ENCODE assay signal across 8 cellular contexts in genomic region chrX:135295944-135296305, GRCh38. TPM values are rescaled to one million over a fixed set of nuclear protein-coding genes. Genes with fewer than 3 reads are reported as not detected.
A peak's percentile ranks its signal among the peaks of the same experiment; 100 is the strongest.
DNase-seq lines count a peak whose midpoint lies in the region; ATAC-seq and TF ChIP-seq lines count a peak whose summit lies in the region.

No MANE protein-coding gene starts in this region.

- peak overlapping the region; percentile 93 for H3K27ac Mint-ChIP-seq in activated T-cell treated with anti-CD3 and anti-CD28 coated beads, Interleukin-2, amount 50 U/mL, for 72 hours
- peak overlapping the region; percentile 89 for H3K27ac Mint-ChIP-seq in effector memory CD8-positive, alpha-beta T cell

- TF ChIP-seq EP300 in suprapubic skin (IDR thresholded peaks at IDR 0.05), result no peak

- peak overlapping the region; percentile 86 to 95 for H3K4me3 Mint-ChIP-seq in activated T-cell treated with anti-CD3 and anti-CD28 coated beads, Interleukin-2, amount 50 U/mL, for 72 hours
- peak overlapping the region; percentile 89 for H3K4me3 Mint-ChIP-seq in effector memory CD8-positive, alpha-beta T cell

- H3K4me1 ChIP-seq in suprapubic skin, result no peaks in the 10 kb centered on the region

- ATAC-seq in activated T-cell treated with anti-CD3 and anti-CD28 coated beads, Interleukin-2, amount 50 U/mL, for 72 hours (replicated peaks in 1 of 2), result peak; percentile 66
- ATAC-seq in HG03139 (IDR thresholded peaks at IDR 0.05; ENCODE audit: unreplicated experiment), result peak; percentile 46
- ATAC-seq in effector memory CD8-positive, alpha-beta T cell (replicated peaks), result peak; percentile 62

- H3K4me1 Mint-ChIP-seq in activated T-cell treated with anti-CD3 and anti-CD28 coated beads, Interleukin-2, amount 50 U/mL, for 72 hours (ENCODE audit: low read depth), result no peaks in the 10 kb centered on the region
- peaks cover 7 to 11% of the 10 kb centered on the region in 2 donors for H3K4me1 Mint-ChIP-seq in effector memory CD8-positive, alpha-beta T cell (ENCODE audit: low read depth in 2 of 2)

- H3K27ac ChIP-seq in suprapubic skin, result no peak overlapping the region

- DNase-seq in activated T-cell treated with anti-CD3 and anti-CD28 coated beads, Interleukin-2, amount 50 U/mL, for 72 hours, result no peak
- no peak for DNase-seq in activated T-cell treated with anti-CD3 and anti-CD28 coated beads, Interleukin-2, amount 50 U/mL, for 48 hours
- no peak for DNase-seq in effector memory CD8-positive, alpha-beta T cell
- no peak for DNase-seq in suprapubic skin (ENCODE audit: low spot score in 2 of 2)
- DNase-seq in NCI-H1092 (lab: John Stamatoyannopoulos, UW), result no peak
- no peak for DNase-seq in NCI-H345 treated with DMSO at 0.1 percent for 48 hours (lab: John Stamatoyannopoulos, UW; ENCODE audit: unreplicated experiment)
- no peak for DNase-seq in stimulated activated naive CD4-positive, alpha-beta T cell (lab: John Stamatoyannopoulos, UW)

- H3K9me3 Mint-ChIP-seq in activated T-cell treated with anti-CD3 and anti-CD28 coated beads, Interleukin-2, amount 50 U/mL, for 72 hours, result peaks cover 0 to 1% of the 10 kb centered on the region in 2 donors
- H3K9me3 Mint-ChIP-seq in effector memory CD8-positive, alpha-beta T cell, result no peaks in the 10 kb centered on the region

- 39% methylated on average over 10 of the region's 10 CpGs for WGBS in suprapubic skin

- H3K27me3 ChIP-seq in suprapubic skin, result no peaks in the 10 kb centered on the region

- peaks cover 9% of the 10 kb centered on the region for H3K36me3 ChIP-seq in suprapubic skin

- peaks cover 10 to 11% of the 10 kb centered on the region in 2 donors for H3K36me3 Mint-ChIP-seq in activated T-cell treated with anti-CD3 and anti-CD28 coated beads, Interleukin-2, amount 50 U/mL, for 72 hours (ENCODE audit: insufficient read depth in 2 of 2)
- H3K36me3 Mint-ChIP-seq in effector memory CD8-positive, alpha-beta T cell (ENCODE audit: insufficient read depth), result peaks cover 9% of the 10 kb centered on the region

- TF ChIP-seq CTCF in suprapubic skin (IDR thresholded peaks at IDR 0.05), result no peak

- H3K27me3 Mint-ChIP-seq in activated T-cell treated with anti-CD3 and anti-CD28 coated beads, Interleukin-2, amount 50 U/mL, for 72 hours (ENCODE audit: low read depth), result peaks cover 8% of the 10 kb centered on the region
- no peaks in the 10 kb centered on the region for H3K27me3 Mint-ChIP-seq in effector memory CD8-positive, alpha-beta T cell

- TF ChIP-seq POLR2A in suprapubic skin (IDR thresholded peaks at IDR 0.05), result no peak

- H3K4me3 ChIP-seq in suprapubic skin, result peak overlapping the region; percentile 18

- H3K9me3 ChIP-seq in suprapubic skin, result no peaks in the 10 kb centered on the region

RNA-seq across cellular contexts. Expression of gene ETDC, which starts 13.4 kb away (rescaled TPM):
- not detected for total RNA-seq in activated T-cell treated with anti-CD3 and anti-CD28 coated beads, Interleukin-2, amount 50 U/mL, for 72 hours
- not detected for total RNA-seq in suprapubic skin

RNA-seq across cellular contexts. Expression of gene ETDA, which starts 44.1 kb away (rescaled TPM):
- total RNA-seq in activated T-cell treated with anti-CD3 and anti-CD28 coated beads, Interleukin-2, amount 50 U/mL, for 72 hours, result not detected
- not detected for total RNA-seq in suprapubic skin

RNA-seq across cellular contexts. Expression of gene ZNF75D, which starts 48.0 kb away (rescaled TPM):
- 1 to 10 TPM; 5.8 to 5.9 TPM for total RNA-seq in activated T-cell treated with anti-CD3 and anti-CD28 coated beads, Interleukin-2, amount 50 U/mL, for 72 hours
- total RNA-seq in suprapubic skin, result 10 to 100 TPM in 1 of 4 donors, 1 to 10 TPM in 3; 2.5 to 15.4 (median 6.1) TPM

RNA-seq across cellular contexts. Expression of gene ZNF449, which starts 48.7 kb away (rescaled TPM):
- total RNA-seq in activated T-cell treated with anti-CD3 and anti-CD28 coated beads, Interleukin-2, amount 50 U/mL, for 72 hours, result 1 to 10 TPM; 1.9 to 2.2 TPM
- 10 to 100 TPM in 1 of 4 donors, 1 to 10 TPM in 3; 1.4 to 10.3 (median 3.3) TPM for total RNA-seq in suprapubic skin
